ENCODE assay signal across 8 cellular contexts in the genomic region with DNA sequence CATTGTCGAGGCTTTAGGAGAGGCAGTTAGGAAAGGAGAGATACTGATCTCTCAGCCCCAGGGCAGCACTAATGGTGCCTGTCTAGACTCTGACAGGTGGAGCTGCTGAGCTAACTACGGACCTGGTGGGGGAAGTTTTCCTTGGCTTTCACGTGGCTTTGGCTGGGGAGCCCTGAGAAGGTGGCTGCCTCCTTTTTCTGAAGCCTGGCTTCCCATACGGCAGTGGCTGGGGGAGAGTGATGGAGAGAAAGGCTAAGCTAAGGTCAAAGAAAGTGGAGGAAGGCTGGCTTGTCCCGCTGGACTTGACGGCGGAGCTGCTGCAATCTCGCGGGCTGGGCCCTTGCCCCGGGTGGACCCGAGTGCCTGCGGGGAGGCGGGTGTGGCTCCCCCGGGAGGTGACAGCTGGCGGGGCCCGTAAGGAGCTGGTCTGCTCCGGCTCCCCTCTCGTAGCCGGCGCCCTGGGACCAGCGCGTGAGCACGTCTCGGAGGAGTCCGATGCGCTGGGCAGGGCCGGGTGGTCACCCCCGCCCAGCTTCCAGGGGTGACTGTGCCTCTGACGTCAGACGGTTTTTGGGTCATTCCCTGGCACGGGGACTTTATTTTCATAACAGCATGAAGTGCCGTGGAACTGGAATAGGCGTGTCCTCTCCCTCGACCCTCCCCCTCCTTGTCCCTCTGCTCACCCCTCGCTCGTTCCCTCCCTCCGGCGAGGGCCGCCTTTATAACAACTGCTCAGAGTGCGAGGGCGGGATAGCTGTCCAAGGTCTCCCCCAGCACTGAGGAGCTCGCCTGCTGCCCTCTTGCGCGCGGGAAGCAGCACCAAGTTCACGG. TPM values are rescaled to one million over a fixed set of nuclear protein-coding genes. Genes with fewer than 3 reads are reported as not detected.
DNase-seq lines count a peak whose midpoint lies in the region; ATAC-seq, FAIRE-seq and TF ChIP-seq lines count a peak whose summit lies in the region.

A gene with protein sequence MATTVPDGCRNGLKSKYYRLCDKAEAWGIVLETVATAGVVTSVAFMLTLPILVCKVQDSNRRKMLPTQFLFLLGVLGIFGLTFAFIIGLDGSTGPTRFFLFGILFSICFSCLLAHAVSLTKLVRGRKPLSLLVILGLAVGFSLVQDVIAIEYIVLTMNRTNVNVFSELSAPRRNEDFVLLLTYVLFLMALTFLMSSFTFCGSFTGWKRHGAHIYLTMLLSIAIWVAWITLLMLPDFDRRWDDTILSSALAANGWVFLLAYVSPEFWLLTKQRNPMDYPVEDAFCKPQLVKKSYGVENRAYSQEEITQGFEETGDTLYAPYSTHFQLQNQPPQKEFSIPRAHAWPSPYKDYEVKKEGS (plus strand): TSS at position 748 of the 831 bp plus-strand sequence. CDS start 16,688 bp downstream, outside the sequence.

- no peaks in the 10 kb centered on the region for H3K79me2 ChIP-seq in parathyroid adenoma

- H3K36me3 ChIP-seq in CD8-positive, alpha-beta memory T cell (ENCODE audit: insufficient read depth, low read length) = no peaks in the 10 kb centered on the region
- H3K36me3 ChIP-seq in heart right ventricle = no peaks in the 10 kb centered on the region
- H3K36me3 ChIP-seq in parathyroid adenoma (ENCODE audit: control insufficient read depth, insufficient read depth, low read length) = no peaks in the 10 kb centered on the region

- H3K9ac ChIP-seq in parathyroid adenoma = no peak within 1 kb of the TSS

- no peaks in the 10 kb centered on the region for H3K9me3 Mint-ChIP-seq in CD8-positive, alpha-beta memory T cell

- intact Hi-C loops in heart right ventricle (cut with DNase I) = no loop called here

- ATAC-seq in heart right ventricle = peak; percentile 87 to 94 (median 90)

- peaks cover 8 to 20% (median 10%) of the 10 kb centered on the region in 3 donors for H3K4me1 Mint-ChIP-seq in CD8-positive, alpha-beta memory T cell

- peaks cover 4% of the 10 kb centered on the region for H3K27me3 ChIP-seq in CD8-positive, alpha-beta memory T cell (ENCODE audit: insufficient read depth, low read length, poor library complexity, severe bottlenecking)
- peaks cover 0 to 49% (median 31%) of the 10 kb centered on the region in 7 donors for H3K27me3 ChIP-seq in heart right ventricle
- H3K27me3 ChIP-seq in parathyroid adenoma (ENCODE audit: control insufficient read depth, insufficient read depth, low read length) = no peaks in the 10 kb centered on the region

- H3K27ac Mint-ChIP-seq in CD8-positive, alpha-beta memory T cell = peak within 1 kb of the TSS in 1 of 8 donors; percentile 90

- peak within 1 kb of the TSS; percentile 27 for H3K4me3 ChIP-seq in CD8-positive, alpha-beta memory T cell (ENCODE audit: low read length)
- H3K4me3 ChIP-seq in heart right ventricle (peak within 1 kb of the TSS; percentile 21 to 63 (median 56)), parathyroid adenoma (ENCODE audit: low read depth, low read length) (peak within 1 kb of the TSS; percentile 70)

- peaks cover 31 to 70% of the 10 kb centered on the region in 2 donors for H3K27me3 Mint-ChIP-seq in CD8-positive, alpha-beta memory T cell

- H3K4me1 ChIP-seq in CD8-positive, alpha-beta memory T cell (ENCODE audit: insufficient read depth, low read length) = no peaks in the 10 kb centered on the region
- H3K4me1 ChIP-seq in heart right ventricle = peaks cover 0 to 19% (median 12%) of the 10 kb centered on the region in 9 donors
- H3K4me1 ChIP-seq in parathyroid adenoma = no peaks in the 10 kb centered on the region

- TF ChIP-seq CTCF in heart right ventricle (IDR thresholded peaks at IDR 0.05) (peak in 1 of 9 donors; percentile 7), parathyroid adenoma (IDR thresholded peaks at IDR 0.05) (peak; percentile 2)

- H3K36me3 Mint-ChIP-seq in CD8-positive, alpha-beta memory T cell = no peaks in the 10 kb centered on the region

- POLR2A ChIA-PET in CD8-positive, alpha-beta memory T cell (lab: Charles Lee) = no interaction called here
- POLR2A ChIA-PET in HEK293T (lab: Yijun Ruan, JAX) = interaction anchor here (0.7 to 3.9 kb wide), 20 partner anchors 8 to 167 kb away, joined by 3 to 24 read pairs (median 4); a partner anchor contains a TSS

- peak within 1 kb of the TSS; percentile 88 for H2AFZ ChIP-seq in parathyroid adenoma

- DNase-seq in CD8-positive, alpha-beta memory T cell = peak in 1 of 5 donors; percentile 25
- DNase-seq in HEK293T (ENCODE audit: extremely low spot score) = peak; percentile 58
- DNase-seq in RCC 7860 (ENCODE audit: low spot score) = peak; percentile 86
- DNase-seq in amniotic stem cell (lab: John Stamatoyannopoulos, UW) = peak; percentile 88
- peak; percentile 74 to 78 for DNase-seq in heart right ventricle
- no peak for DNase-seq in NK-92 treated with Interleukin-12 subunit alpha and Interleukin-12 subunit beta, amount 100 ng/mL, for 24 hours (lab: John Stamatoyannopoulos, UW)
- no peak for DNase-seq in OCI-M2 (lab: John Stamatoyannopoulos, UW; ENCODE audit: unreplicated experiment)

- WGBS in heart right ventricle, 2 donors = 1% methylated on average over 46 of the region's 46 CpGs

- no peaks in the 10 kb centered on the region for H3K9me3 ChIP-seq in CD8-positive, alpha-beta memory T cell (ENCODE audit: low read length)
- no peaks in the 10 kb centered on the region for H3K9me3 ChIP-seq in heart right ventricle
- no peaks in the 10 kb centered on the region for H3K9me3 ChIP-seq in parathyroid adenoma (ENCODE audit: control insufficient read depth, low read length)

- no peak within 1 kb of the TSS for H3K27ac ChIP-seq in CD8-positive, alpha-beta memory T cell (ENCODE audit: low read depth, low read length)
- peak within 1 kb of the TSS in 8 of 10 donors; percentile 10 to 69 (median 40) for H3K27ac ChIP-seq in heart right ventricle
- H3K27ac ChIP-seq in parathyroid adenoma = no peak within 1 kb of the TSS

- peak; percentile 54 for FAIRE-seq in RCC 7860 (lab: Jason Lieb, UNC)

- peak within 1 kb of the TSS; percentile 41 to 82 (median 73) for H3K4me3 Mint-ChIP-seq in CD8-positive, alpha-beta memory T cell

- H3K4me2 ChIP-seq in parathyroid adenoma (ENCODE audit: low read length) = peak within 1 kb of the TSS; percentile 91

- CTCF ChIA-PET in CD8-positive, alpha-beta memory T cell (lab: Charles Lee) = interaction anchor here (1.2 to 1.3 kb wide), 2 partner anchors 25 to 26 kb away, joined by 3 read pairs; no protein-coding TSS in a partner anchor
- CTCF ChIA-PET in HEK293T (lab: Yijun Ruan, JAX) = interaction anchor here (0.7 to 2.2 kb wide), 5 partner anchors 14 to 54 kb away, joined by 3 to 14 read pairs (median 3); no protein-coding TSS in a partner anchor

TF ChIP-seq in HEK293T, 16 proteins besides CTCF, POLR2A, EP300 and RAD21:
- TF ChIP-seq NFRKB (IDR thresholded peaks at IDR 0.05) (no peak), ZNF384 (IDR thresholded peaks at IDR 0.05) (no peak), SUZ12 (IDR thresholded peaks at IDR 0.05) (no peak), L3MBTL2 (conservative IDR thresholded peaks at IDR 0.05) (peak; percentile 67), TARDBP (IDR thresholded peaks at IDR 0.05) (no peak), SP1 (IDR thresholded peaks at IDR 0.05) (no peak)
- TF ChIP-seq, protein P1, sequence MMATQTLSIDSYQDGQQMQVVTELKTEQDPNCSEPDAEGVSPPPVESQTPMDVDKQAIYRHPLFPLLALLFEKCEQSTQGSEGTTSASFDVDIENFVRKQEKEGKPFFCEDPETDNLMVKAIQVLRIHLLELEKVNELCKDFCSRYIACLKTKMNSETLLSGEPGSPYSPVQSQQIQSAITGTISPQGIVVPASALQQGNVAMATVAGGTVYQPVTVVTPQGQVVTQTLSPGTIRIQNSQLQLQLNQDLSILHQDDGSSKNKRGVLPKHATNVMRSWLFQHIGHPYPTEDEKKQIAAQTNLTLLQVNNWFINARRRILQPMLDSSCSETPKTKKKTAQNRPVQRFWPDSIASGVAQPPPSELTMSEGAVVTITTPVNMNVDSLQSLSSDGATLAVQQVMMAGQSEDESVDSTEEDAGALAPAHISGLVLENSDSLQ (IDR thresholded peaks at IDR 0.05) = peak; percentile 75

RNA-seq across cellular contexts. Expression of the gene that starts here (rescaled TPM):
- total RNA-seq in CD8-positive, alpha-beta memory T cell = not detected
- polyA plus RNA-seq in CD8-positive, alpha-beta memory T cell = not detected
- total RNA-seq in heart right ventricle = 1 to 10 TPM in 3 of 10 donors, under 1 TPM in 7; 0.26 to 4.5 (median 0.88) TPM
- under 1 TPM; 0.75 to 0.95 TPM for polyA plus RNA-seq in heart right ventricle

Comparison
In these comparisons a context has a peak if more than half of its experiments do, and no peak if none do; other contexts are left out.
1. DNase-seq: peak in HEK293T (single experiment), RCC 7860 (single experiment), amniotic stem cell (single experiment) and heart right ventricle (2 of 2); none in NK-92 treated with Interleukin-12 subunit alpha and Interleukin-12 subunit beta, amount 100 ng/mL, for 24 hours (single experiment) and OCI-M2 (single experiment).
2. H3K27ac ChIP-seq: peak in heart right ventricle (8 of 10); none in CD8-positive, alpha-beta memory T cell (single experiment) and parathyroid adenoma (single experiment).
3. Peak in every context shown above with its lines, with median percentiles within 50 percentile points of each other: H3K4me3 ChIP-seq.